Comparison of ENCODE assay signal across 1 cellular context in genomic region chr20:37277253-37277593, GRCh38.
TF ChIP-seq lines count a peak whose summit lies in the region.

No MANE protein-coding gene starts in this region.

TF ChIP-seq in HepG2, 621 proteins besides CTCF, POLR2A, EP300 and RAD21:
- TF ChIP-seq ZFP36 (IDR thresholded peaks at IDR 0.05; ENCODE audit: borderline replicate concordance, low read depth, low read length, partially characterized antibody) (peak; percentile 65), CHD4 (IDR thresholded peaks at IDR 0.05; ENCODE audit: borderline replicate concordance, low read length) (no peak), USF2 (IDR thresholded peaks at IDR 0.05; ENCODE audit: low read depth, low read length) (no peak), USF2 (CRISPR knock-in tag; IDR thresholded peaks at IDR 0.05; ENCODE audit: borderline replicate concordance) (peak; percentile 7; the same call in 1 of the 2 replicates), ZNF598 (CRISPR knock-in tag; IDR thresholded peaks at IDR 0.05; ENCODE audit: borderline replicate concordance) (no peak), GTF2F1 (IDR thresholded peaks at IDR 0.05; ENCODE audit: low read length) (no peak), GFI1 (CRISPR knock-in tag; IDR thresholded peaks at IDR 0.05; ENCODE audit: borderline replicate concordance) (0 out of 2 replicates have a peak, but pooled peaks have one; percentile 17), ATF7 (IDR thresholded peaks at IDR 0.05) (peak; percentile 47; the same call in 1 of the 2 replicates), ATF7 (CRISPR knock-in tag; IDR thresholded peaks at IDR 0.05) (no peak), ZNF724P (CRISPR knock-in tag; IDR thresholded peaks at IDR 0.05; ENCODE audit: borderline replicate concordance) (0 out of 2 replicates have a peak, but pooled peaks have one; percentile 8), ZBTB7B (CRISPR knock-in tag; IDR thresholded peaks at IDR 0.05) (peak; percentile 39; the same call in 1 of the 2 replicates)
- TF ChIP-seq, protein P1, sequence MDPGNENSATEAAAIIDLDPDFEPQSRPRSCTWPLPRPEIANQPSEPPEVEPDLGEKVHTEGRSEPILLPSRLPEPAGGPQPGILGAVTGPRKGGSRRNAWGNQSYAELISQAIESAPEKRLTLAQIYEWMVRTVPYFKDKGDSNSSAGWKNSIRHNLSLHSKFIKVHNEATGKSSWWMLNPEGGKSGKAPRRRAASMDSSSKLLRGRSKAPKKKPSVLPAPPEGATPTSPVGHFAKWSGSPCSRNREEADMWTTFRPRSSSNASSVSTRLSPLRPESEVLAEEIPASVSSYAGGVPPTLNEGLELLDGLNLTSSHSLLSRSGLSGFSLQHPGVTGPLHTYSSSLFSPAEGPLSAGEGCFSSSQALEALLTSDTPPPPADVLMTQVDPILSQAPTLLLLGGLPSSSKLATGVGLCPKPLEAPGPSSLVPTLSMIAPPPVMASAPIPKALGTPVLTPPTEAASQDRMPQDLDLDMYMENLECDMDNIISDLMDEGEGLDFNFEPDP (CRISPR knock-in tag; conservative IDR thresholded peaks at IDR 0.05): 0 out of 2 replicates have a peak, but pooled peaks have one; percentile 48
- TF ChIP-seq, protein P2, sequence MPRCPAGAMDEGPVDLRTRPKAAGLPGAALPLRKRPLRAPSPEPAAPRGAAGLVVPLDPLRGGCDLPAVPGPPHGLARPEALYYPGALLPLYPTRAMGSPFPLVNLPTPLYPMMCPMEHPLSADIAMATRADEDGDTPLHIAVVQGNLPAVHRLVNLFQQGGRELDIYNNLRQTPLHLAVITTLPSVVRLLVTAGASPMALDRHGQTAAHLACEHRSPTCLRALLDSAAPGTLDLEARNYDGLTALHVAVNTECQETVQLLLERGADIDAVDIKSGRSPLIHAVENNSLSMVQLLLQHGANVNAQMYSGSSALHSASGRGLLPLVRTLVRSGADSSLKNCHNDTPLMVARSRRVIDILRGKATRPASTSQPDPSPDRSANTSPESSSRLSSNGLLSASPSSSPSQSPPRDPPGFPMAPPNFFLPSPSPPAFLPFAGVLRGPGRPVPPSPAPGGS (CRISPR knock-in tag; IDR thresholded peaks at IDR 0.05): no peak
